ENCODE assay signal across 24 cellular contexts in genomic region chr18:21063011-21063410, GRCh38.
"Had no signal": no experiment of that assay in that cellular context is flagged by ENCODE, and none has a peak within 500 bp of the region (broad histone marks: within the 10 kb centered on the region; RNA-seq: fewer than 3 reads in every experiment).

No MANE protein-coding gene starts in this region.

- H3K4me3 Mint-ChIP-seq: activated CD4-positive, alpha-beta memory T cell treated with anti-CD3 and anti-CD28 coated beads for 36 hours; activated CD4-positive, alpha-beta T cell treated with anti-CD3 and anti-CD28 coated beads, Interleukin-2, amount 10 ng/mL, durations not matched to agents 7 days and 5 days; activated naive CD4-positive, alpha-beta T cell treated with anti-CD3 and anti-CD28 coated beads, Interleukin-2, amount 10 ng/mL, durations not matched to agents 7 days and 5 days; activated naive CD8-positive, alpha-beta T cell treated with anti-CD3 and anti-CD28 coated beads, Interleukin-2, amount 10 ng/mL, durations not matched to agents 7 days and 5 days had no signal

- H3K27me3 Mint-ChIP-seq: activated CD4-positive, alpha-beta memory T cell treated with anti-CD3 and anti-CD28 coated beads for 36 hours; activated CD4-positive, alpha-beta T cell treated with anti-CD3 and anti-CD28 coated beads, Interleukin-2, amount 10 ng/mL, durations not matched to agents 7 days and 5 days; activated naive CD4-positive, alpha-beta T cell treated with anti-CD3 and anti-CD28 coated beads, Interleukin-2, amount 10 ng/mL, durations not matched to agents 7 days and 5 days; activated naive CD8-positive, alpha-beta T cell treated with anti-CD3 and anti-CD28 coated beads, Interleukin-2, amount 10 ng/mL, durations not matched to agents 7 days and 5 days had no signal

- H3K9me3 Mint-ChIP-seq: activated CD4-positive, alpha-beta memory T cell treated with anti-CD3 and anti-CD28 coated beads for 36 hours; activated CD4-positive, alpha-beta T cell treated with anti-CD3 and anti-CD28 coated beads, Interleukin-2, amount 10 ng/mL, durations not matched to agents 7 days and 5 days; activated naive CD4-positive, alpha-beta T cell treated with anti-CD3 and anti-CD28 coated beads, Interleukin-2, amount 10 ng/mL, durations not matched to agents 7 days and 5 days; activated naive CD8-positive, alpha-beta T cell treated with anti-CD3 and anti-CD28 coated beads, Interleukin-2, amount 10 ng/mL, durations not matched to agents 7 days and 5 days had no signal

- H3K27ac Mint-ChIP-seq: activated CD4-positive, alpha-beta memory T cell treated with anti-CD3 and anti-CD28 coated beads for 36 hours; activated CD4-positive, alpha-beta T cell treated with anti-CD3 and anti-CD28 coated beads, Interleukin-2, amount 10 ng/mL, durations not matched to agents 7 days and 5 days; activated naive CD4-positive, alpha-beta T cell treated with anti-CD3 and anti-CD28 coated beads, Interleukin-2, amount 10 ng/mL, durations not matched to agents 7 days and 5 days; activated naive CD8-positive, alpha-beta T cell treated with anti-CD3 and anti-CD28 coated beads, Interleukin-2, amount 10 ng/mL, durations not matched to agents 7 days and 5 days had no signal

- DNase-seq: activated CD4-positive, alpha-beta memory T cell treated with anti-CD3 and anti-CD28 coated beads for 36 hours; activated CD4-positive, alpha-beta T cell treated with anti-CD3 and anti-CD28 coated beads, Interleukin-2, amount 10 ng/mL, durations not matched to agents 7 days and 5 days; activated CD4-positive, CD25-positive, alpha-beta regulatory T cell; activated CD8-positive, alpha-beta memory T cell treated with anti-CD3 and anti-CD28 coated beads, Interleukin-2, amount 50 U/mL, for 48 hours; activated gamma-delta T cell; activated naive CD4-positive, alpha-beta T cell treated with anti-CD3 and anti-CD28 coated beads, Interleukin-2, amount 10 ng/mL, durations not matched to agents 7 days and 5 days; activated naive CD8-positive, alpha-beta T cell treated with anti-CD3 and anti-CD28 coated beads, Interleukin-2, amount 10 ng/mL, durations not matched to agents 7 days and 5 days; activated T-cell treated with anti-CD3 and anti-CD28 coated beads, Interleukin-2, amount 50 U/mL, for 1 hour; adrenal gland; anterior cingulate cortex; caudate nucleus; Kasumi-1; KBM-7; NCI-H1105 treated with DMSO at 0.1 percent for 48 hours; NCI-H1436 treated with DMSO at 0.1 percent for 48 hours; NCI-H187; NCI-H2081 treated with DMSO at 0.1 percent for 48 hours; NCI-H446 treated with DMSO at 0.1 percent for 48 hours; NCI-H526; Peyer's patch; Right ventricle myocardium superior; SJCRH30; SK-N-SH; T-helper 1 cell had no signal

- H3K4me1 Mint-ChIP-seq: activated naive CD4-positive, alpha-beta T cell treated with anti-CD3 and anti-CD28 coated beads, Interleukin-2, amount 10 ng/mL, durations not matched to agents 7 days and 5 days had no signal
